ENCODE assay signal across 30 cellular contexts in genomic region chr9:112787942-112788341, GRCh38.
"Had no signal": no experiment of that assay in that cellular context is flagged by ENCODE, and none has a peak within 500 bp of the region (broad histone marks: within the 10 kb centered on the region; RNA-seq: fewer than 3 reads in every experiment).

No MANE protein-coding gene starts in this region.

- H3K27me3 ChIP-seq: breast epithelium, esophagus muscularis mucosa, heart right ventricle, stomach, thyroid gland had no signal

- H3K9me3 ChIP-seq: breast epithelium, esophagus muscularis mucosa, heart right ventricle, stomach, thyroid gland had no signal

- H3K4me1 ChIP-seq: breast epithelium had no signal

- H3K36me3 ChIP-seq: breast epithelium, esophagus muscularis mucosa, heart right ventricle, stomach, thyroid gland had no signal

- H3K4me2 ChIP-seq: smooth muscle cell had no signal

- H3K27me3 Mint-ChIP-seq: activated CD8-positive, alpha-beta T cell treated with anti-CD3 and anti-CD28 coated beads for 36 hours; activated naive CD4-positive, alpha-beta T cell treated with anti-CD3 and anti-CD28 coated beads, Interleukin-2, amount 50 U/mL, for 24 hours; activated naive CD8-positive, alpha-beta T cell treated with anti-CD3 and anti-CD28 coated beads, Interleukin-2, amount 50 U/mL, for 24 hours; activated T-helper 17 cell treated with anti-CD3 and anti-CD28 coated beads, Interleukin-2, amount 50 U/mL, for 72 hours; stimulated activated naive B cell treated with anti-CD40 and anti-IgM and Interleukin-4, amounts not matched to agents 10 μg/mL and 1 μg/mL and 100 μg/mL, for 72 hours; T-helper 17 cell had no signal

- H3K4me3 ChIP-seq: breast epithelium, esophagus muscularis mucosa, heart right ventricle, smooth muscle cell, stomach, thyroid gland had no signal

- DNase-seq: activated CD4-positive, alpha-beta T cell treated with anti-CD3 and anti-CD28 coated beads for 1 hour; activated CD4-positive, alpha-beta T cell treated with anti-CD3 and anti-CD28 coated beads, Interleukin-2, amount 50 U/mL, for 1 hour; activated CD8-positive, alpha-beta T cell treated with anti-CD3 and anti-CD28 coated beads for 36 hours; activated gamma-delta T cell treated with Interleukin-2 at 50 U/mL for 16 hours; activated naive CD8-positive, alpha-beta T cell treated with anti-CD3 and anti-CD28 coated beads, Interleukin-2, amount 50 U/mL, for 24 hours; activated T-cell treated with anti-CD3 and anti-CD28 coated beads, Interleukin-2, amount 50 U/mL, for 4 hours; amygdala; central memory CD4-positive, alpha-beta T cell; dermis blood vessel endothelial cell; effector CD4-positive, alpha-beta T cell; foreskin melanocyte; heart right ventricle; islet precursor cell; left cardiac atrium; stimulated activated CD4-positive, alpha-beta T cell treated with anti-CD3 and anti-CD28 coated beads, Interleukin-1b, Interleukin-23, amount 100 ng/mL, for 48 hours; stimulated activated CD4-positive, alpha-beta T cell treated with anti-CD3 and anti-CD28 coated beads, Interleukin-4, amount 100 ng/mL, for 4 hours; stimulated activated CD8-positive, alpha-beta memory T cell treated with anti-CD3 and anti-CD28 coated beads, Interleukin-4, amount 100 ng/mL, for 48 hours; stimulated activated naive B cell treated with anti-CD40 and anti-IgM and Interleukin-4, amounts not matched to agents 10 μg/mL and 1 μg/mL and 100 μg/mL, for 72 hours; stomach; T-helper 17 cell; T1000; thyroid gland had no signal

- H3K27ac ChIP-seq: breast epithelium, heart right ventricle, thyroid gland had no signal

- H3K27ac Mint-ChIP-seq: activated CD8-positive, alpha-beta T cell treated with anti-CD3 and anti-CD28 coated beads for 36 hours; activated naive CD4-positive, alpha-beta T cell treated with anti-CD3 and anti-CD28 coated beads, Interleukin-2, amount 50 U/mL, for 24 hours; activated naive CD8-positive, alpha-beta T cell treated with anti-CD3 and anti-CD28 coated beads, Interleukin-2, amount 50 U/mL, for 24 hours; activated T-helper 17 cell treated with anti-CD3 and anti-CD28 coated beads, Interleukin-2, amount 50 U/mL, for 72 hours; nephron; stimulated activated naive B cell treated with anti-CD40 and anti-IgM and Interleukin-4, amounts not matched to agents 10 μg/mL and 1 μg/mL and 100 μg/mL, for 72 hours; T-helper 17 cell had no signal

- H3K4me3 Mint-ChIP-seq: activated CD8-positive, alpha-beta T cell treated with anti-CD3 and anti-CD28 coated beads for 36 hours; activated naive CD4-positive, alpha-beta T cell treated with anti-CD3 and anti-CD28 coated beads, Interleukin-2, amount 50 U/mL, for 24 hours; activated naive CD8-positive, alpha-beta T cell treated with anti-CD3 and anti-CD28 coated beads, Interleukin-2, amount 50 U/mL, for 24 hours; activated T-cell treated with anti-CD3 and anti-CD28 coated beads, Interleukin-2, amount 50 U/mL, for 4 hours; activated T-helper 17 cell treated with anti-CD3 and anti-CD28 coated beads, Interleukin-2, amount 50 U/mL, for 72 hours; nephron; T-helper 17 cell had no signal

- ATAC-seq: activated CD8-positive, alpha-beta T cell treated with anti-CD3 and anti-CD28 coated beads for 36 hours; activated naive CD8-positive, alpha-beta T cell treated with anti-CD3 and anti-CD28 coated beads, Interleukin-2, amount 50 U/mL, for 24 hours; activated T-cell treated with anti-CD3 and anti-CD28 coated beads, Interleukin-2, amount 50 U/mL, for 4 hours; activated T-helper 17 cell treated with anti-CD3 and anti-CD28 coated beads, Interleukin-2, amount 50 U/mL, for 72 hours; heart right ventricle; left cardiac atrium; sciatic nerve had no signal

- H3K9me3 Mint-ChIP-seq: activated CD8-positive, alpha-beta T cell treated with anti-CD3 and anti-CD28 coated beads for 36 hours; activated naive CD4-positive, alpha-beta T cell treated with anti-CD3 and anti-CD28 coated beads, Interleukin-2, amount 50 U/mL, for 24 hours; activated naive CD8-positive, alpha-beta T cell treated with anti-CD3 and anti-CD28 coated beads, Interleukin-2, amount 50 U/mL, for 24 hours; activated T-cell treated with anti-CD3 and anti-CD28 coated beads, Interleukin-2, amount 50 U/mL, for 4 hours; activated T-helper 17 cell treated with anti-CD3 and anti-CD28 coated beads, Interleukin-2, amount 50 U/mL, for 72 hours; memory B cell; nephron; stimulated activated naive B cell treated with anti-CD40 and anti-IgM and Interleukin-4, amounts not matched to agents 10 μg/mL and 1 μg/mL and 100 μg/mL, for 72 hours had no signal
